Comparison of ENCODE assay signal across 8 cellular contexts in the genomic region with DNA sequence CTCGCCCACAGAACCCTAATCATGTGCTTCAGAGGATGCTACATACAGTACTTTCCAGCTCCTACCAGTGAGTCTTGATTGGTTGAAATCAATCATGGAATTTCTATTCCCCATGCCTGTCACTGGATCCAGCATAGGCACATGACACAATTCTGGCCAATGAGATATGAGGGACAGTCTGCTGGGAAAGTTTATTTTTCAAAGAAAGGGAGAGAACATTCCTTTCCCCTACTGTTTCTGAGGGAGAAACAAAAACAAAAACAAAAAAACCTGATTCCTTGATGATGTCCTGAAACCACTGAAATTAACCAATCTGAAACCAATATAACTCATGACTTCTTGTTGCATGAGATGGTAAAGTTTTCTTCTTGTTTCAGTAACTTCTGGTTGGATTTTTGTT. TPM values are rescaled to one million over a fixed set of nuclear protein-coding genes. Genes with fewer than 3 reads are reported as not detected.
DNase-seq lines count a peak whose midpoint lies in the region; ATAC-seq and TF ChIP-seq lines count a peak whose summit lies in the region.

No MANE protein-coding gene starts in this region.

- H3K27me3 ChIP-seq in DND-41 (ENCODE audit: insufficient read depth, low read length, poor library complexity) (peaks cover 31% of the 10 kb centered on the region), esophagus squamous epithelium (no peaks in the 10 kb centered on the region)

- H3K9me3 Mint-ChIP-seq in activated naive CD8-positive, alpha-beta T cell treated with anti-CD3 and anti-CD28 coated beads, Interleukin-2, amount 50 U/mL, for 24 hours: no peaks in the 10 kb centered on the region

- H3K36me3 ChIP-seq in DND-41 (ENCODE audit: insufficient read depth, low read length) (no peaks in the 10 kb centered on the region; the same call in 1 of the 2 replicates), esophagus squamous epithelium (no peaks in the 10 kb centered on the region)

- H3K4me1 ChIP-seq in DND-41 (ENCODE audit: insufficient read depth, low read length) (peaks cover 35% of the 10 kb centered on the region), esophagus squamous epithelium (peaks cover 9 to 32% (median 15%) of the 10 kb centered on the region in 3 donors)

- H4K20me1 ChIP-seq in DND-41 (ENCODE audit: insufficient read depth, low read length): no peaks in the 10 kb centered on the region

- DNase-seq in DND-41 (no peak), HEK293T (ENCODE audit: extremely low spot score) (no peak), kidney tubule cell (ENCODE audit: low spot score) (peak; percentile 41), esophagus squamous epithelium (lab: John Stamatoyannopoulos, UW) (no peak), NCI-H2171 treated with DMSO at 0.1 percent for 48 hours (lab: John Stamatoyannopoulos, UW) (no peak), cerebellar cortex (ENCODE audit: low spot score) (no peak)
- DNase-seq in activated naive CD8-positive, alpha-beta T cell treated with anti-CD3 and anti-CD28 coated beads, Interleukin-2, amount 50 U/mL, for 24 hours: no peak

- intact Hi-C loops in esophagus squamous epithelium (cut with DNase I): no loop called here

- ATAC-seq in DND-41 (ENCODE audit: insufficient read depth, low read depth) (no peak), GM21786 (IDR thresholded peaks at IDR 0.05; ENCODE audit: unreplicated experiment) (no peak)
- no peak for ATAC-seq in activated naive CD8-positive, alpha-beta T cell treated with anti-CD3 and anti-CD28 coated beads, Interleukin-2, amount 50 U/mL, for 24 hours

- peaks cover 12% of the 10 kb centered on the region for H3K79me2 ChIP-seq in DND-41 (ENCODE audit: insufficient read depth, low read length)

- H3K27ac ChIP-seq in DND-41 (ENCODE audit: low read length) (no peak overlapping the region), esophagus squamous epithelium (peak overlapping the region in 2 of 4 donors; percentile 29 to 34)

- no peak for TF ChIP-seq CTCF in DND-41 (IDR thresholded peaks at IDR 0.05; ENCODE audit: borderline replicate concordance, extremely low read depth, low read length, poor library complexity, severe bottlenecking)
- no peak for TF ChIP-seq CTCF in esophagus squamous epithelium (IDR thresholded peaks at IDR 0.05)

- peak overlapping the region; percentile 75 for H3K27ac Mint-ChIP-seq in activated naive CD8-positive, alpha-beta T cell treated with anti-CD3 and anti-CD28 coated beads, Interleukin-2, amount 50 U/mL, for 24 hours

- CTCF ChIA-PET in HEK293T (lab: Yijun Ruan, JAX): interaction anchor here (1.7 kb wide), 1 partner anchor 16 kb away, joined by 3 read pairs; no protein-coding TSS in a partner anchor

- H2AFZ ChIP-seq in DND-41 (ENCODE audit: low read depth, low read length): no peak overlapping the region

- H3K4me1 Mint-ChIP-seq in activated naive CD8-positive, alpha-beta T cell treated with anti-CD3 and anti-CD28 coated beads, Interleukin-2, amount 50 U/mL, for 24 hours: peaks cover 31% of the 10 kb centered on the region

- peak overlapping the region; percentile 27; the same call in 1 of the 2 replicates for H3K4me2 ChIP-seq in DND-41 (ENCODE audit: insufficient read depth, low read length)

- POLR2A ChIA-PET in HEK293T (lab: Yijun Ruan, JAX): no interaction called here

- WGBS in esophagus squamous epithelium, 2 donors: 89 to 94% methylated on average over 1 of the region's 1 CpG

- H3K9me3 ChIP-seq in DND-41 (ENCODE audit: insufficient read depth, low read length, severe bottlenecking) (no peaks in the 10 kb centered on the region), esophagus squamous epithelium (no peaks in the 10 kb centered on the region)

- H3K36me3 Mint-ChIP-seq in activated naive CD8-positive, alpha-beta T cell treated with anti-CD3 and anti-CD28 coated beads, Interleukin-2, amount 50 U/mL, for 24 hours (ENCODE audit: low read depth): no peaks in the 10 kb centered on the region

- H3K4me3 ChIP-seq in DND-41 (ENCODE audit: low read depth in 1 of 2, low read length in 2 of 2): no peak overlapping the region
- H3K4me3 ChIP-seq in esophagus squamous epithelium: no peak overlapping the region

- peaks cover 20% of the 10 kb centered on the region for H3K27me3 Mint-ChIP-seq in activated naive CD8-positive, alpha-beta T cell treated with anti-CD3 and anti-CD28 coated beads, Interleukin-2, amount 50 U/mL, for 24 hours

- H3K9ac ChIP-seq in DND-41 (ENCODE audit: low read depth, low read length): no peak overlapping the region

- no peak for TF ChIP-seq POLR2A in esophagus squamous epithelium (IDR thresholded peaks at IDR 0.05)

- no peak overlapping the region for H3K4me3 Mint-ChIP-seq in activated naive CD8-positive, alpha-beta T cell treated with anti-CD3 and anti-CD28 coated beads, Interleukin-2, amount 50 U/mL, for 24 hours

TF ChIP-seq in HEK293T, 16 proteins besides CTCF, POLR2A, EP300 and RAD21:
- TF ChIP-seq SUZ12 (IDR thresholded peaks at IDR 0.05): no peak
- TF ChIP-seq, protein P1, sequence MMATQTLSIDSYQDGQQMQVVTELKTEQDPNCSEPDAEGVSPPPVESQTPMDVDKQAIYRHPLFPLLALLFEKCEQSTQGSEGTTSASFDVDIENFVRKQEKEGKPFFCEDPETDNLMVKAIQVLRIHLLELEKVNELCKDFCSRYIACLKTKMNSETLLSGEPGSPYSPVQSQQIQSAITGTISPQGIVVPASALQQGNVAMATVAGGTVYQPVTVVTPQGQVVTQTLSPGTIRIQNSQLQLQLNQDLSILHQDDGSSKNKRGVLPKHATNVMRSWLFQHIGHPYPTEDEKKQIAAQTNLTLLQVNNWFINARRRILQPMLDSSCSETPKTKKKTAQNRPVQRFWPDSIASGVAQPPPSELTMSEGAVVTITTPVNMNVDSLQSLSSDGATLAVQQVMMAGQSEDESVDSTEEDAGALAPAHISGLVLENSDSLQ (IDR thresholded peaks at IDR 0.05): 0 out of 2 replicates have a peak, but pooled peaks have one; percentile 16
TF ChIP-seq in HEK293T: peak in this region for 1.

RNA-seq across cellular contexts. Expression of gene RCN1, which starts 3.3 kb away (rescaled TPM):
- 10 to 100 TPM; 15.0 to 34.9 (median 20.0) TPM for total RNA-seq in esophagus squamous epithelium
